29 cellular contexts compared by ENCODE assay signal in genomic region chr3:20997183-20997582, GRCh38.
"Had no signal": no experiment of that assay in that cellular context is flagged by ENCODE, and none has a peak within 500 bp of the region (broad histone marks: within the 10 kb centered on the region; RNA-seq: fewer than 3 reads in every experiment).

No MANE protein-coding gene starts in this region.

- H3K4me3 Mint-ChIP-seq: natural killer cell treated with Interleukin-12 subunit alpha and Interleukin-12 subunit beta and Interleukin-15 and Interleukin-18, amount 100 ng/mL, for 72 hours; nephron progenitor cell; neural progenitor cell; stimulated activated effector memory CD8-positive, alpha-beta T cell treated with anti-CD3 and anti-CD28 coated beads, Interleukin-12 subunit alpha, Interleukin-12 subunit beta, amount 100 ng/mL, for 72 hours; stimulated activated naive B cell treated with anti-CD40 and anti-IgM and Interleukin-4, amounts not matched to agents 10 μg/mL and 1 μg/mL and 100 μg/mL, for 72 hours; stimulated activated naive CD8-positive, alpha-beta T cell treated with anti-CD3 and anti-CD28 coated beads, Interleukin-15, Interleukin-2, amounts not matched to agents 100 ng/mL and 50 ng/mL, for 24 hours had no signal

- H3K9me3 ChIP-seq: ovary, psoas muscle, right lobe of liver, sigmoid colon, stomach, thoracic aorta, thyroid gland, tibial nerve, upper lobe of left lung, vagina had no signal

- H3K4me1 Mint-ChIP-seq: nephron progenitor cell; stimulated activated effector memory CD8-positive, alpha-beta T cell treated with anti-CD3 and anti-CD28 coated beads, Interleukin-12 subunit alpha, Interleukin-12 subunit beta, amount 100 ng/mL, for 72 hours; stimulated activated naive B cell treated with anti-CD40 and anti-IgM and Interleukin-4, amounts not matched to agents 10 μg/mL and 1 μg/mL and 100 μg/mL, for 72 hours had no signal

- H3K4me3 ChIP-seq: neural progenitor cell, ovary, psoas muscle, right lobe of liver, sigmoid colon, stomach, thoracic aorta, thyroid gland, tibial nerve, upper lobe of left lung, vagina had no signal

- H3K27ac ChIP-seq: neural progenitor cell, ovary, parathyroid adenoma, psoas muscle, right lobe of liver, sigmoid colon, stomach, thoracic aorta, thyroid gland, tibial nerve, upper lobe of left lung, vagina had no signal

- H3K9ac ChIP-seq: neural progenitor cell, parathyroid adenoma had no signal

- H2AFZ ChIP-seq: neural progenitor cell, parathyroid adenoma had no signal

- DNase-seq: nephron progenitor cell; occipital lobe; ovary; posterior cingulate gyrus; psoas muscle; right cardiac atrium; right lobe of liver; sigmoid colon; small intestine; stimulated activated CD4-positive, alpha-beta T cell treated with anti-CD3 and anti-CD28 coated beads, Interleukin-15, amount 100 ng/mL, for 24 hours; stimulated activated CD4-positive, alpha-beta T cell treated with anti-CD3 and anti-CD28 coated beads, Interleukin-2, amount 100 ng/mL, for 24 hours; stimulated activated CD4-positive, alpha-beta T cell treated with anti-CD3 and anti-CD28 coated beads, Interleukin-2, amount 100 ng/mL, for 48 hours; stimulated activated CD4-positive, alpha-beta T cell treated with anti-CD3 and anti-CD28 coated beads, Interleukin-4, amount 100 ng/mL, for 24 hours; stimulated activated naive B cell treated with anti-CD40 and anti-IgM and Interleukin-4, amounts not matched to agents 10 μg/mL and 1 μg/mL and 100 μg/mL, for 72 hours; stimulated activated naive CD4-positive, alpha-beta T cell treated with Interleukin-2 at 50 U/mL for 16 hours; stomach; thyroid gland; trophoblast cell; upper lobe of left lung had no signal

- H3K9me3 Mint-ChIP-seq: nephron progenitor cell; neural progenitor cell; stimulated activated effector memory CD8-positive, alpha-beta T cell treated with anti-CD3 and anti-CD28 coated beads, Interleukin-12 subunit alpha, Interleukin-12 subunit beta, amount 100 ng/mL, for 72 hours; stimulated activated naive B cell treated with anti-CD40 and anti-IgM and Interleukin-4, amounts not matched to agents 10 μg/mL and 1 μg/mL and 100 μg/mL, for 72 hours had no signal

- H3K36me3 ChIP-seq: neural progenitor cell, ovary, right lobe of liver, sigmoid colon, stomach, thoracic aorta, thyroid gland, tibial nerve, upper lobe of left lung, vagina had no signal

- H3K4me1 ChIP-seq: parathyroid adenoma, psoas muscle, right lobe of liver, sigmoid colon, stomach, thyroid gland, tibial nerve, upper lobe of left lung, vagina had no signal

- H3K79me2 ChIP-seq: parathyroid adenoma had no signal

- H3K27me3 Mint-ChIP-seq: natural killer cell treated with Interleukin-12 subunit alpha and Interleukin-12 subunit beta and Interleukin-15 and Interleukin-18, amount 100 ng/mL, for 72 hours; progenitor cell of endocrine pancreas; stimulated activated naive B cell treated with anti-CD40 and anti-IgM and Interleukin-4, amounts not matched to agents 10 μg/mL and 1 μg/mL and 100 μg/mL, for 72 hours; stimulated activated naive CD8-positive, alpha-beta T cell treated with anti-CD3 and anti-CD28 coated beads, Interleukin-15, Interleukin-2, amounts not matched to agents 100 ng/mL and 50 ng/mL, for 24 hours had no signal

- H3K27ac Mint-ChIP-seq: natural killer cell treated with Interleukin-12 subunit alpha and Interleukin-12 subunit beta and Interleukin-15 and Interleukin-18, amount 100 ng/mL, for 72 hours; nephron progenitor cell; neural progenitor cell; progenitor cell of endocrine pancreas; stimulated activated effector memory CD8-positive, alpha-beta T cell treated with anti-CD3 and anti-CD28 coated beads, Interleukin-12 subunit alpha, Interleukin-12 subunit beta, amount 100 ng/mL, for 72 hours; stimulated activated naive B cell treated with anti-CD40 and anti-IgM and Interleukin-4, amounts not matched to agents 10 μg/mL and 1 μg/mL and 100 μg/mL, for 72 hours; stimulated activated naive CD8-positive, alpha-beta T cell treated with anti-CD3 and anti-CD28 coated beads, Interleukin-15, Interleukin-2, amounts not matched to agents 100 ng/mL and 50 ng/mL, for 24 hours had no signal

- H3K27me3 ChIP-seq: neural progenitor cell, ovary, right lobe of liver, sigmoid colon, stomach, thyroid gland, tibial nerve, upper lobe of left lung, vagina had no signal

- H3K4me2 ChIP-seq: neural progenitor cell had no signal

- FAIRE-seq: small intestine, urothelium cell line had no signal

- H3K36me3 Mint-ChIP-seq: natural killer cell treated with Interleukin-12 subunit alpha and Interleukin-12 subunit beta and Interleukin-15 and Interleukin-18, amount 100 ng/mL, for 72 hours; neural progenitor cell; stimulated activated effector memory CD8-positive, alpha-beta T cell treated with anti-CD3 and anti-CD28 coated beads, Interleukin-12 subunit alpha, Interleukin-12 subunit beta, amount 100 ng/mL, for 72 hours; stimulated activated naive B cell treated with anti-CD40 and anti-IgM and Interleukin-4, amounts not matched to agents 10 μg/mL and 1 μg/mL and 100 μg/mL, for 72 hours had no signal
